1 cellular context compared by ENCODE assay signal in the genomic region with DNA sequence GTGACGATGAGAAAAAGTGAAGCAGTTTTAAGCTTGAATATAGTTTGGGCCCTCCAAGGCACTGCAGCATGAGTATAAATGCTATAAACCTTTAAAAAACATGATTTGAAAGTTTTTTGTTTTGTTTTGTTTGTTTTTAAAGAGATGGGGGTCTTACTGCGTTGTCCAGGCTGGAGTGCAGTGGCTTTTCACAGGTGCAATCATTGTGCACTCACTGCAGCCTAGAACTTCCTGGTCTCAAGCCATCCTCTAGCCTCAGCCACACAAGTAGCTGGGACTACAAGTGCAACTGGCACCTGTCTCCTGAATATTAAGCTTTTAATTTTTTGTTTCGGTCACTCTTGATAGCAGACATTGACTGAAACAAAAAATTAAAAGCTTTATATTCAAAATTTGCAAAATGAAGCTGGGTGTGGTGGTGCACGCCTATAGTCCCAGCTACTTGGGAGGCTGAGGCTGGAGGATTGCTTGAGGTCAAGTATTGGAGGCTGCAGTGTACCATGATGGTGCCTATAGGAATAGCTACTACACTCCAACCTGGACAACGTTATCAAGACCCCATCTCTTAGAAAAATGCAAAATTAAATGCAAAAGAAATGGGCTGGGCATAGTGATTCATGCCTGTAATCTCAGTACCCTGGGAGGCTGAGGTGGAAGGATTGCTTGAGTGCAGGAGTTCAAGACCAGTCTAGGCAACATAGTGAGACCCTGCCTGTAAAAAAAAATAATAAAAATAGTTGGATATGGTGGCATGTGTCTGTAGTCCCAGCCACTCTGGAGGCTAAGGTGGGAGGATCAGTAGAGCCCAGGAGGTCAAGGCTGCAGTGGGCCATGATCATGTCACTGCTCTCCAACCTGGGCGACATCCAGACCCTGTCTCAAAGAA.
TF ChIP-seq lines count a peak whose summit lies in the region.

No MANE protein-coding gene starts in this region.

TF ChIP-seq in HepG2, 621 proteins besides CTCF, POLR2A, EP300 and RAD21 (continued from another document):
- TF ChIP-seq, protein P1, sequence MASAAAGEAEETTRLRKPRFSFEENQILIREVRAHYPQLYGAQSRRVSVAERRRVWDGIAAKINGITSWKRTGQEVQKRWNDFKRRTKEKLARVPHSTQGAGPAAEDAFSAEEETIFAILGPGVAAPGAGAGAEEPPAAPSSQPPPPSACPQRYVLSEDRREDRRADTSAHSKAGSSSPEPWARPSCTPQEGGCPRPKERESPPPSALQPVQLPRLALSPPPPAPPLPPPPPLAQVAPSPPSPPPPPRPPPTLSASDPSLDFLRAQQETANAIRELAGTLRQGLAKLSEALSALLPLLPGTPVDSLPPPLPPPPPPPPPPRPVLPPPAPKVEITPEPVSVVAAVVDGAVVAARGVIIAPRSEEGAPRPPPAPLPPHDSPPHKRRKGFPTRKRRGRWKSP (CRISPR knock-in tag; IDR thresholded peaks at IDR 0.05) = no peak
- TF ChIP-seq, protein P2, sequence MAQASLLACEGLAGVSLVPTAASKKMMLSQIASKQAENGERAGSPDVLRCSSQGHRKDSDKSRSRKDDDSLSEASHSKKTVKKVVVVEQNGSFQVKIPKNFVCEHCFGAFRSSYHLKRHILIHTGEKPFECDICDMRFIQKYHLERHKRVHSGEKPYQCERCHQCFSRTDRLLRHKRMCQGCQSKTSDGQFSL (CRISPR knock-in tag; IDR thresholded peaks at IDR 0.05) = no peak
